In the genomic region with DNA sequence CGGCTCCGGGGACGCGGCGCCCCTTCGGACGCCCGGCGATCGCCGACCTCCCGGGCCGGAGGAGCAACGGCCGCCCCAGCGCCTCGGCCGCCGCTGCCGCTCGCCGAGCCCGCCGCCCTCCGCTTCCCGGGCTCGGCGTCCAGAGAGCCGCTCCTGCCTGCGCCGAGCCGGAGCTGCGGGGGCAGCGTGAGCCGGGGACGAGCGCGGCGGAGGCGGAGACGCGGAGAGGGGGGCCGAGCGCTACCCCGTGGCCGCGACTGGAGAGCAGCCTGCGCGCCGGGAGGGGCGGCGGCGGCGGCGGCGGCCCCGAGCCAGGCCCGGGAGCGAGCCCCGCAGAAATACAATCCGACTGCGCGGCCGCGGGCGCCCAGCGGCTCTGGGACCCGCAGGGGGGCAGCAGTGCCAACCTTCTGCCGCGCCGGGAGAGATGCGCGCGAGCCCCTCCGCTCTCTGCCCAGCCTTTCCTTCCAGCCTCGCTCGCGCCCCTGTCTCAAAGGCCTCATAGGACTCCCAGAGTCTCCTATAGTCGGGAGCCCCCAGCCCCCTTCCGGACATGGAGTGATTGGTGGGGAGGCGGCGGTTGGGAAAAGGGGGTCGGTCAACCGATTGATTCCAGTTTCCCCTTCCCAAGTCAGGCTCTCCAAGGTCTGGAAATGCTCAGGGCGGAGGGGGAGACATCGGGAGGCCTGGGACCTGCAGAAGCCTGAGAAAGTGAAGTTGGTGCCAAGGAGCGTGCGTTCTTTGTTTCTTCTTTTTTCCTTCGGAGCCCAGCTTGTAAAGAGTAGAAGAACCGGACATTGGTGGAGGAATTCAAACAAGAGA, we compare ENCODE assay signal across 8 cellular contexts. TPM values are rescaled to one million over a fixed set of nuclear protein-coding genes. Genes with fewer than 3 reads are reported as not detected.
DNase-seq lines count a peak whose midpoint lies in the region; ATAC-seq and TF ChIP-seq lines count a peak whose summit lies in the region.

No MANE protein-coding gene starts in this region.

- intact Hi-C loops in dorsolateral prefrontal cortex (cut with DNase I), result loop anchor here (2.0 to 10.0 kb wide), 11 partner anchors 62 to 532 kb away; no protein-coding TSS in a partner anchor

- H3K79me1 ChIP-seq in mesenchymal stem cell (replicated peaks; ENCODE audit: low read length, poor library complexity, severe bottlenecking), result no peaks in the 10 kb centered on the region

- no peak overlapping the region for H2BK12ac ChIP-seq in mesenchymal stem cell (ENCODE audit: low read length in 2 of 2)

- H3K27me3 Mint-ChIP-seq in T-helper 17 cell, result peaks cover 52% of the 10 kb centered on the region
- H3K27me3 Mint-ChIP-seq in stimulated activated naive CD8-positive, alpha-beta T cell treated with anti-CD3 and anti-CD28 coated beads, Interleukin-15, amount 100 ng/mL, for 72 hours, result peaks cover 68% of the 10 kb centered on the region

- H3K27me3 ChIP-seq in HUES48 (ENCODE audit: control insufficient read depth, insufficient read depth, low read length), result peaks cover 76% of the 10 kb centered on the region
- peaks cover 0 to 16% (median 0%) of the 10 kb centered on the region in 45 donors for H3K27me3 ChIP-seq in dorsolateral prefrontal cortex
- peaks cover 70 to 92% of the 10 kb centered on the region in 2 experiments for H3K27me3 ChIP-seq in mesenchymal stem cell (ENCODE audit: control insufficient read depth in 1 of 2, insufficient read depth in 1 of 2, low read length in 2 of 2)

- H2AFZ ChIP-seq in mesenchymal stem cell (ENCODE audit: low read depth, low read length), result no peak overlapping the region

- H3K36me3 ChIP-seq in HUES48 (ENCODE audit: control insufficient read depth, insufficient read depth, low read length), result no peaks in the 10 kb centered on the region
- no peaks in the 10 kb centered on the region for H3K36me3 ChIP-seq in mesenchymal stem cell (ENCODE audit: control insufficient read depth in 1 of 2, insufficient read depth in 2 of 2, low read depth in 1 of 2, low read length in 2 of 2)

- H4K8ac ChIP-seq in mesenchymal stem cell (ENCODE audit: low read length), result no peak overlapping the region

- H3K27ac Mint-ChIP-seq in T-helper 17 cell, result no peak overlapping the region
- no peak overlapping the region for H3K27ac Mint-ChIP-seq in stimulated activated naive CD8-positive, alpha-beta T cell treated with anti-CD3 and anti-CD28 coated beads, Interleukin-15, amount 100 ng/mL, for 72 hours

- H3K9ac ChIP-seq in HUES48 (ENCODE audit: low read depth, low read length) (no peak overlapping the region), mesenchymal stem cell (ENCODE audit: low read length) (no peak overlapping the region)

- H3K9me3 ChIP-seq in HUES48 (ENCODE audit: control insufficient read depth, insufficient read depth, low read length) (no peaks in the 10 kb centered on the region), T-helper 17 cell (ENCODE audit: control insufficient read depth, low read length, poor library complexity, severe bottlenecking) (no peaks in the 10 kb centered on the region), mesenchymal stem cell (ENCODE audit: control insufficient read depth, low read length) (no peaks in the 10 kb centered on the region)

- H3K4me3 ChIP-seq in HUES48 (ENCODE audit: low read depth, low read length) (peak overlapping the region; percentile 79), dorsolateral prefrontal cortex (peak overlapping the region in 58 of 59 donors; percentile 26 to 80 (median 64)), mesenchymal stem cell (ENCODE audit: insufficient read depth in 1 of 2, low read depth in 1 of 2, low read length in 2 of 2) (peak overlapping the region in 1 of 2 experiments; percentile 37)

- H3K23ac ChIP-seq in mesenchymal stem cell (ENCODE audit: low read length in 2 of 2), result no peak overlapping the region

- H3K27ac ChIP-seq in 22Rv1 (no peak overlapping the region), HUES48 (ENCODE audit: low read depth, low read length) (no peak overlapping the region), dorsolateral prefrontal cortex (peak overlapping the region in 42 of 59 donors; percentile 9 to 81 (median 58)), mesenchymal stem cell (ENCODE audit: low read length, poor library complexity, severe bottlenecking) (no peak overlapping the region)

- H3K4me1 Mint-ChIP-seq in T-helper 17 cell, result peaks cover 19% of the 10 kb centered on the region
- H3K4me1 Mint-ChIP-seq in stimulated activated naive CD8-positive, alpha-beta T cell treated with anti-CD3 and anti-CD28 coated beads, Interleukin-15, amount 100 ng/mL, for 72 hours, result peaks cover 31% of the 10 kb centered on the region

- TF ChIP-seq CTCF in 22Rv1 (IDR thresholded peaks at IDR 0.05) (peak; percentile 65), dorsolateral prefrontal cortex (IDR thresholded peaks at IDR 0.05 in 54 of 56, conservative IDR thresholded peaks at IDR 0.05 in 2 of 56; ENCODE audit: low read depth in 1 of 56, partially characterized antibody in 56 of 56) (peak in 45 of 56 donors; percentile 8 to 65 (median 39))

- H3K4me1 ChIP-seq in HUES48 (ENCODE audit: control insufficient read depth, insufficient read depth, low read length) (peaks cover 21% of the 10 kb centered on the region; the same call in 1 of the 2 replicates), mesenchymal stem cell (ENCODE audit: control insufficient read depth, insufficient read depth, low read depth, low read length) (peaks cover 26% of the 10 kb centered on the region)

- H3K36me3 Mint-ChIP-seq in T-helper 17 cell (ENCODE audit: low read depth), result no peaks in the 10 kb centered on the region

- no peak overlapping the region for H2BK120ac ChIP-seq in mesenchymal stem cell (ENCODE audit: low read depth, low read length)

- H3K4ac ChIP-seq in mesenchymal stem cell (ENCODE audit: low read depth in 1 of 2, low read length in 2 of 2), result no peak overlapping the region

- no peak overlapping the region for H2AK5ac ChIP-seq in mesenchymal stem cell (ENCODE audit: low read length, severe bottlenecking)

- peak overlapping the region; percentile 82 for H3K4me3 Mint-ChIP-seq in T-helper 17 cell
- peak overlapping the region; percentile 62 to 68 for H3K4me3 Mint-ChIP-seq in stimulated activated naive CD8-positive, alpha-beta T cell treated with anti-CD3 and anti-CD28 coated beads, Interleukin-15, amount 100 ng/mL, for 72 hours

- H4K91ac ChIP-seq in mesenchymal stem cell (ENCODE audit: low read length), result no peak overlapping the region

- no peak overlapping the region for H3K18ac ChIP-seq in mesenchymal stem cell (ENCODE audit: low read depth in 1 of 2, low read length in 2 of 2)

- no peak overlapping the region for H2BK15ac ChIP-seq in mesenchymal stem cell (ENCODE audit: low read depth, poor library complexity, severe bottlenecking)

- no peak overlapping the region for H3K14ac ChIP-seq in mesenchymal stem cell (ENCODE audit: low read length in 2 of 2)

- ATAC-seq in T-helper 17 cell, result peak; percentile 68
- peak; percentile 62 for ATAC-seq in stimulated activated naive CD8-positive, alpha-beta T cell treated with anti-CD3 and anti-CD28 coated beads, Interleukin-15, amount 100 ng/mL, for 72 hours
- no peak for ATAC-seq in HG03439 (IDR thresholded peaks at IDR 0.05; ENCODE audit: unreplicated experiment)
- no peak for ATAC-seq in HG03432 (IDR thresholded peaks at IDR 0.05; ENCODE audit: unreplicated experiment)

- DNase-seq in T-helper 17 cell (no peak), dorsolateral prefrontal cortex (peak; percentile 39 to 86 (median 62)), mesenchymal stem cell (peak; percentile 24)
- peak; percentile 44 to 45 for DNase-seq in stimulated activated naive CD8-positive, alpha-beta T cell treated with anti-CD3 and anti-CD28 coated beads, Interleukin-15, amount 100 ng/mL, for 72 hours

- no peaks in the 10 kb centered on the region for H3K9me3 Mint-ChIP-seq in stimulated activated naive CD8-positive, alpha-beta T cell treated with anti-CD3 and anti-CD28 coated beads, Interleukin-15, amount 100 ng/mL, for 72 hours

- peak overlapping the region; percentile 85 for H3K4me2 ChIP-seq in mesenchymal stem cell (ENCODE audit: low read length, poor library complexity, severe bottlenecking)

- H2BK5ac ChIP-seq in mesenchymal stem cell (ENCODE audit: low read depth, low read length, poor library complexity, severe bottlenecking), result no peak overlapping the region

- 4% methylated on average over 22 of the region's 90 CpGs for WGBS in mesenchymal stem cell

RNA-seq across cellular contexts. Expression of a gene that starts 1.0 kb away (rescaled TPM):
- total RNA-seq in T-helper 17 cell, result 1 to 10 TPM; 1.4 TPM
- 10 to 100 TPM in 16 of 120 experiments, 1 to 10 TPM in 104; 4.6 to 13.3 (median 8.1) TPM for total RNA-seq in dorsolateral prefrontal cortex
- 1.3 TPM for polyA plus RNA-seq in mesenchymal stem cell (2013, experiment 1 of 2)
- 0.86 TPM for polyA plus RNA-seq in mesenchymal stem cell (2013, experiment 2 of 2)

Comparison
In these comparisons a context has a peak if more than half of its experiments do, and no peak if none do; other contexts are left out.
1. H3K27ac ChIP-seq: peak in dorsolateral prefrontal cortex (42 of 59); none in 22Rv1 (single experiment), HUES48 (single experiment) and mesenchymal stem cell (single experiment).
2. ATAC-seq: peak in T-helper 17 cell (single experiment) and stimulated activated naive CD8-positive, alpha-beta T cell treated with anti-CD3 and anti-CD28 coated beads, Interleukin-15, amount 100 ng/mL, for 72 hours (single experiment); none in HG03439 (single experiment) and HG03432 (single experiment).
3. DNase-seq: peak in dorsolateral prefrontal cortex (10 of 10), mesenchymal stem cell (single experiment) and stimulated activated naive CD8-positive, alpha-beta T cell treated with anti-CD3 and anti-CD28 coated beads, Interleukin-15, amount 100 ng/mL, for 72 hours (2 of 2); none in T-helper 17 cell (0 of 3).